Comparison of ENCODE assay signal across 25 cellular contexts in genomic region chr16:88673685-88674398, GRCh38. TPM values are rescaled to one million over a fixed set of nuclear protein-coding genes. Genes with fewer than 3 reads are reported as not detected.
DNase-seq lines count a peak whose midpoint lies in the region; ATAC-seq lines count a peak whose summit lies in the region.
"Had no signal": no experiment of that assay in that cellular context is flagged by ENCODE, and none has a peak within 500 bp of the region (broad histone marks: within the 10 kb centered on the region; RNA-seq: fewer than 3 reads in every experiment).

No MANE protein-coding gene starts in this region.

- no peak overlapping the region for H3K4me3 Mint-ChIP-seq in dendritic cell treated with granulocyte-macrophage colony-stimulating factor and Interleukin-4, amounts not matched to agents 40 ng/mL and 50 ng/mL, for 4 days
- H3K4me3 Mint-ChIP-seq in activated T-cell treated with anti-CD3 and anti-CD28 coated beads, Interleukin-2, amount 50 U/mL, for 4 hours: no peak overlapping the region
- H3K4me3 Mint-ChIP-seq: activated CD4-positive, alpha-beta T cell treated with anti-CD3 and anti-CD28 coated beads, Interleukin-2, amount 10 ng/mL, durations not matched to agents 7 days and 5 days; activated T-cell treated with anti-CD3 and anti-CD28 coated beads, Interleukin-2, amount 50 U/mL, for 24 hours; brain; CD4-positive, alpha-beta memory T cell; neural progenitor cell; stimulated activated naive CD8-positive, alpha-beta T cell treated with anti-CD3 and anti-CD28 coated beads, Interleukin-15, Interleukin-2, amounts not matched to agents 100 ng/mL and 50 ng/mL, for 24 hours had no signal

- no peak overlapping the region for H2AK5ac ChIP-seq in neuronal stem cell (ENCODE audit: low read depth, low read length)

- WGBS in neuronal stem cell (ENCODE audit: extremely low coverage in 2 of 2, insufficient read length in 2 of 2, insufficient replicate concordance in 1 of 2), 2 donors: no CpG with 5 or more reads among the region's 19 CpGs

- peak overlapping the region in 5 of 11 experiments; percentile 16 to 41 (median 32); a peak in 5 of 22 replicates for H3K9ac ChIP-seq in BLaER1 treated with 17β-estradiol and CSF1 and Interleukin-3, amounts not matched to agents 10 nM and 100 nM
- H3K9ac ChIP-seq in neuronal stem cell (ENCODE audit: low read depth, low read length, poor library complexity): no peak overlapping the region
- H3K9ac ChIP-seq: neural progenitor cell had no signal

- intact Hi-C loops in dendritic cell treated with granulocyte-macrophage colony-stimulating factor and Interleukin-4, amounts not matched to agents 40 ng/mL and 50 ng/mL, for 4 days (cut with micrococcal nuclease): no loop called here

- no peaks in the 10 kb centered on the region for H3K9me3 ChIP-seq in BLaER1 treated with 17β-estradiol and CSF1 and Interleukin-3, amounts not matched to agents 10 nM and 100 nM (replicated peaks in 1 of 11)
- no peaks in the 10 kb centered on the region for H3K9me3 ChIP-seq in neuronal stem cell (replicated peaks in 1 of 2; ENCODE audit: control insufficient read depth in 2 of 2, insufficient read depth in 1 of 2, low read depth in 1 of 2, low read length in 2 of 2)
- H3K9me3 ChIP-seq: adrenal gland, sigmoid colon, uterus had no signal

- H2BK15ac ChIP-seq in neuronal stem cell (ENCODE audit: low read length): no peak overlapping the region

- H4K20me1 ChIP-seq in BLaER1 treated with 17β-estradiol and CSF1 and Interleukin-3, amounts not matched to agents 10 nM and 100 nM: peaks cover 0 to 54% (median 0%) of the 10 kb centered on the region in 11 experiments; a peak in 2 of 22 replicates

- H3K4me3 ChIP-seq in BLaER1 treated with 17β-estradiol and CSF1 and Interleukin-3, amounts not matched to agents 10 nM and 100 nM: no peak overlapping the region
- no peak overlapping the region for H3K4me3 ChIP-seq in neuronal stem cell (ENCODE audit: low read length in 2 of 2)
- H3K4me3 ChIP-seq: adrenal gland, neural progenitor cell, sigmoid colon, uterus had no signal

- peak overlapping the region; percentile 48 for H2BK5ac ChIP-seq in neuronal stem cell (ENCODE audit: low read length)

- peaks cover 10% of the 10 kb centered on the region for H3K4me1 Mint-ChIP-seq in dendritic cell treated with granulocyte-macrophage colony-stimulating factor and Interleukin-4, amounts not matched to agents 40 ng/mL and 50 ng/mL, for 4 days (ENCODE audit: low read depth)
- no peaks in the 10 kb centered on the region for H3K4me1 Mint-ChIP-seq in activated T-cell treated with anti-CD3 and anti-CD28 coated beads, Interleukin-2, amount 50 U/mL, for 4 hours (ENCODE audit: low read depth)
- H3K4me1 Mint-ChIP-seq: activated CD4-positive, alpha-beta T cell treated with anti-CD3 and anti-CD28 coated beads, Interleukin-2, amount 10 ng/mL, durations not matched to agents 7 days and 5 days; brain; CD4-positive, alpha-beta memory T cell; neural progenitor cell had no signal

- peaks cover 0 to 57% (median 18%) of the 10 kb centered on the region in 11 experiments; a peak in 14 of 22 replicates for H3K36me3 ChIP-seq in BLaER1 treated with 17β-estradiol and CSF1 and Interleukin-3, amounts not matched to agents 10 nM and 100 nM
- H3K36me3 ChIP-seq in neuronal stem cell (replicated peaks in 1 of 2; ENCODE audit: control insufficient read depth in 2 of 2, insufficient read depth in 2 of 2, low read length in 2 of 2): no peaks in the 10 kb centered on the region
- H3K36me3 ChIP-seq: adrenal gland, neural progenitor cell, uterus had no signal

- no peak overlapping the region for H3K4ac ChIP-seq in neuronal stem cell (ENCODE audit: low read length)

- ATAC-seq in GM21717 (IDR thresholded peaks at IDR 0.05; ENCODE audit: unreplicated experiment) (peak; percentile 53), GM18498 (IDR thresholded peaks at IDR 0.05; ENCODE audit: unreplicated experiment) (no peak), HG03432 (IDR thresholded peaks at IDR 0.05; ENCODE audit: unreplicated experiment) (no peak)
- ATAC-seq in activated T-cell treated with anti-CD3 and anti-CD28 coated beads, Interleukin-2, amount 50 U/mL, for 4 hours: no peak

- H3K36me3 Mint-ChIP-seq in dendritic cell treated with granulocyte-macrophage colony-stimulating factor and Interleukin-4, amounts not matched to agents 40 ng/mL and 50 ng/mL, for 4 days (ENCODE audit: low read depth): peaks cover 60% of the 10 kb centered on the region
- H3K36me3 Mint-ChIP-seq in activated T-cell treated with anti-CD3 and anti-CD28 coated beads, Interleukin-2, amount 50 U/mL, for 4 hours (ENCODE audit: insufficient read depth): peaks cover 1% of the 10 kb centered on the region
- H3K36me3 Mint-ChIP-seq: neural progenitor cell had no signal

- peak overlapping the region in 8 of 11 experiments; percentile 26 to 62 (median 42); a peak in 15 of 22 replicates for H3K4me2 ChIP-seq in BLaER1 treated with 17β-estradiol and CSF1 and Interleukin-3, amounts not matched to agents 10 nM and 100 nM
- H3K4me2 ChIP-seq in neuronal stem cell (ENCODE audit: insufficient read depth, low read length, poor library complexity, severe bottlenecking): no peak overlapping the region
- H3K4me2 ChIP-seq: neural progenitor cell had no signal

- no peak overlapping the region; a peak in 1 of 22 replicates for H3K27ac ChIP-seq in BLaER1 treated with 17β-estradiol and CSF1 and Interleukin-3, amounts not matched to agents 10 nM and 100 nM
- no peak overlapping the region for H3K27ac ChIP-seq in neuronal stem cell (replicated peaks; ENCODE audit: low read length)
- H3K27ac ChIP-seq: adrenal gland, neural progenitor cell, sigmoid colon, uterus had no signal

- no peak overlapping the region for H2AFZ ChIP-seq in neuronal stem cell (ENCODE audit: low read length)
- H2AFZ ChIP-seq: neural progenitor cell had no signal

- no peaks in the 10 kb centered on the region for H3K27me3 Mint-ChIP-seq in dendritic cell treated with granulocyte-macrophage colony-stimulating factor and Interleukin-4, amounts not matched to agents 40 ng/mL and 50 ng/mL, for 4 days
- H3K27me3 Mint-ChIP-seq in activated T-cell treated with anti-CD3 and anti-CD28 coated beads, Interleukin-2, amount 50 U/mL, for 4 hours (ENCODE audit: low read depth): no peaks in the 10 kb centered on the region
- H3K27me3 Mint-ChIP-seq: activated CD4-positive, alpha-beta T cell treated with anti-CD3 and anti-CD28 coated beads, Interleukin-2, amount 10 ng/mL, durations not matched to agents 7 days and 5 days; activated T-cell treated with anti-CD3 and anti-CD28 coated beads, Interleukin-2, amount 50 U/mL, for 24 hours; brain; CD4-positive, alpha-beta memory T cell; stimulated activated naive CD8-positive, alpha-beta T cell treated with anti-CD3 and anti-CD28 coated beads, Interleukin-15, Interleukin-2, amounts not matched to agents 100 ng/mL and 50 ng/mL, for 24 hours had no signal

- no peak overlapping the region for H2BK12ac ChIP-seq in neuronal stem cell (ENCODE audit: low read length)

- no peak overlapping the region for H3K23ac ChIP-seq in neuronal stem cell (ENCODE audit: low read depth, low read length, poor library complexity)

- H4K8ac ChIP-seq in neuronal stem cell (ENCODE audit: low read depth, low read length): no peak overlapping the region

- H3K14ac ChIP-seq in neuronal stem cell (ENCODE audit: low read length): no peak overlapping the region

- H3K9me3 Mint-ChIP-seq in dendritic cell treated with granulocyte-macrophage colony-stimulating factor and Interleukin-4, amounts not matched to agents 40 ng/mL and 50 ng/mL, for 4 days: no peaks in the 10 kb centered on the region
- no peaks in the 10 kb centered on the region for H3K9me3 Mint-ChIP-seq in activated T-cell treated with anti-CD3 and anti-CD28 coated beads, Interleukin-2, amount 50 U/mL, for 4 hours
- H3K9me3 Mint-ChIP-seq: activated CD4-positive, alpha-beta T cell treated with anti-CD3 and anti-CD28 coated beads, Interleukin-2, amount 10 ng/mL, durations not matched to agents 7 days and 5 days; activated T-cell treated with anti-CD3 and anti-CD28 coated beads, Interleukin-2, amount 50 U/mL, for 24 hours; brain; CD4-positive, alpha-beta memory T cell; neural progenitor cell; stimulated activated naive CD8-positive, alpha-beta T cell treated with anti-CD3 and anti-CD28 coated beads, Interleukin-15, Interleukin-2, amounts not matched to agents 100 ng/mL and 50 ng/mL, for 24 hours had no signal

- DNase-seq in neuronal stem cell (ENCODE audit: low spot score) (no peak), H4 (ENCODE audit: low spot score) (no peak)
- no peak for DNase-seq in activated T-cell treated with anti-CD3 and anti-CD28 coated beads, Interleukin-2, amount 50 U/mL, for 4 hours
- DNase-seq: activated CD4-positive, alpha-beta T cell treated with anti-CD3 and anti-CD28 coated beads, Interleukin-2, amount 10 ng/mL, durations not matched to agents 7 days and 5 days; activated T-cell treated with anti-CD3 and anti-CD28 coated beads, Interleukin-2, amount 50 U/mL, for 24 hours; adrenal gland; CD4-positive, alpha-beta memory T cell; GOT3; NCI-H1105; NCI-H187 treated with DMSO at 0.1 percent for 48 hours; NCI-H524 treated with DMSO at 0.1 percent for 48 hours; posterior cingulate gyrus; sigmoid colon; stimulated activated CD4-positive, alpha-beta T cell treated with anti-CD3 and anti-CD28 coated beads, Interleukin-15, amount 100 ng/mL, for 24 hours; uterus had no signal

- H3K4me1 ChIP-seq in BLaER1 treated with 17β-estradiol and CSF1 and Interleukin-3, amounts not matched to agents 10 nM and 100 nM: peaks cover 0 to 48% (median 30%) of the 10 kb centered on the region in 10 experiments; a peak in 15 of 20 replicates
- H3K4me1 ChIP-seq in neuronal stem cell (ENCODE audit: control insufficient read depth in 2 of 2, insufficient read depth in 1 of 2, low read depth in 1 of 2, low read length in 2 of 2): peaks cover 0 to 2% of the 10 kb centered on the region in 2 donors
- H3K4me1 ChIP-seq: adrenal gland, neural progenitor cell, uterus had no signal

- peak overlapping the region; percentile 37 for H3K27ac Mint-ChIP-seq in dendritic cell treated with granulocyte-macrophage colony-stimulating factor and Interleukin-4, amounts not matched to agents 40 ng/mL and 50 ng/mL, for 4 days
- H3K27ac Mint-ChIP-seq: activated CD4-positive, alpha-beta T cell treated with anti-CD3 and anti-CD28 coated beads, Interleukin-2, amount 10 ng/mL, durations not matched to agents 7 days and 5 days; activated T-cell treated with anti-CD3 and anti-CD28 coated beads, Interleukin-2, amount 50 U/mL, for 24 hours; brain; neural progenitor cell; stimulated activated naive CD8-positive, alpha-beta T cell treated with anti-CD3 and anti-CD28 coated beads, Interleukin-15, Interleukin-2, amounts not matched to agents 100 ng/mL and 50 ng/mL, for 24 hours had no signal

- no peak overlapping the region for H3K18ac ChIP-seq in neuronal stem cell (ENCODE audit: low read length)

- peaks cover 3% of the 10 kb centered on the region for H3K79me1 ChIP-seq in neuronal stem cell (ENCODE audit: low read depth, low read length)

- H3K27me3 ChIP-seq in BLaER1 treated with 17β-estradiol and CSF1 and Interleukin-3, amounts not matched to agents 10 nM and 100 nM: no peaks in the 10 kb centered on the region
- H3K27me3 ChIP-seq in neuronal stem cell (ENCODE audit: control insufficient read depth in 3 of 3, insufficient read depth in 3 of 3, low read depth in 1 of 3, low read length in 3 of 3): no peaks in the 10 kb centered on the region
- H3K27me3 ChIP-seq: neural progenitor cell, uterus had no signal

- H4K91ac ChIP-seq in neuronal stem cell (ENCODE audit: low read depth, low read length, poor library complexity): no peak overlapping the region

- no peak overlapping the region for H2BK120ac ChIP-seq in neuronal stem cell (ENCODE audit: low read depth, low read length)

RNA-seq across cellular contexts. Expression of gene MVD, which starts 11.0 kb away (rescaled TPM):
- 50.0 TPM for polyA plus RNA-seq in neuronal stem cell (2013, experiment 1 of 2)
- polyA plus RNA-seq in neuronal stem cell (2013, experiment 2 of 2): 51.3 TPM
- total RNA-seq in activated T-cell treated with anti-CD3 and anti-CD28 coated beads, Interleukin-2, amount 50 U/mL, for 4 hours: 10 to 100 TPM; 39.0 to 49.2 (median 44.4) TPM
- total RNA-seq in H4 (2014; rRNA removed; shearing (Covaris generic)): 28.1 and 41.5 TPM in 2 replicates

RNA-seq across cellular contexts. Expression of gene SNAI3, which starts 12.5 kb away (rescaled TPM):
- polyA plus RNA-seq in neuronal stem cell (2013, experiment 1 of 2): 0.50 TPM
- polyA plus RNA-seq in neuronal stem cell (2013, experiment 2 of 2): 0.32 TPM
- 1 to 10 TPM in 2 of 3 donors, under 1 TPM in 1; 0.90 to 1.3 (median 1.2) TPM for total RNA-seq in activated T-cell treated with anti-CD3 and anti-CD28 coated beads, Interleukin-2, amount 50 U/mL, for 4 hours
- total RNA-seq in H4 (2014; rRNA removed; shearing (Covaris generic)): 0.27 and 0.62 TPM in 2 replicates
- total RNA-seq: chondrocyte, M059J had no signal

RNA-seq across cellular contexts. Expression of gene CYBA, which starts 23.0 kb away (rescaled TPM):
- polyA plus RNA-seq in neuronal stem cell (2013, experiment 1 of 2): 74.4 TPM
- polyA plus RNA-seq in neuronal stem cell (2013, experiment 2 of 2): 71.9 TPM
- 100 to 1,000 TPM; 110 to 147 (median 117) TPM for total RNA-seq in activated T-cell treated with anti-CD3 and anti-CD28 coated beads, Interleukin-2, amount 50 U/mL, for 4 hours
- not detected in 2 replicates for total RNA-seq in H4 (2014; rRNA removed; shearing (Covaris generic))
- total RNA-seq: M059J had no signal

RNA-seq across cellular contexts. Expression of gene RNF166, which starts 32.4 kb away (rescaled TPM):
- 20.4 TPM for polyA plus RNA-seq in neuronal stem cell (2013, experiment 1 of 2)
- polyA plus RNA-seq in neuronal stem cell (2013, experiment 2 of 2): 19.1 TPM
- 10 to 100 TPM; 28.0 to 45.7 (median 30.6) TPM for total RNA-seq in activated T-cell treated with anti-CD3 and anti-CD28 coated beads, Interleukin-2, amount 50 U/mL, for 4 hours
- 16.0 and 30.4 TPM in 2 replicates for total RNA-seq in H4 (2014; rRNA removed; shearing (Covaris generic))

RNA-seq across cellular contexts. Expression of gene CTU2, which starts 32.5 kb away (rescaled TPM):
- 25.8 TPM for polyA plus RNA-seq in neuronal stem cell (2013, experiment 1 of 2)
- 28.0 TPM for polyA plus RNA-seq in neuronal stem cell (2013, experiment 2 of 2)
- 100 to 1,000 TPM in 2 of 3 donors, 10 to 100 TPM in 1; 96.8 to 129 (median 116) TPM for total RNA-seq in activated T-cell treated with anti-CD3 and anti-CD28 coated beads, Interleukin-2, amount 50 U/mL, for 4 hours
- total RNA-seq in H4 (2014; rRNA removed; shearing (Covaris generic)): 12.2 and 12.6 TPM in 2 replicates

Comparison
In these comparisons a context has a peak if more than half of its experiments do, and no peak if none do; other contexts are left out.
1. RNA of gene CYBA, which starts 23.0 kb away (total RNA-seq): 110 to 147 TPM in activated T-cell treated with anti-CD3 and anti-CD28 coated beads, Interleukin-2, amount 50 U/mL, for 4 hours; not detected in H4; every median in the first group is over 100 times any median in the second.